Comparison of ENCODE assay signal across 12 cellular contexts in genomic region chr22:41801886-41802285, GRCh38. TPM values are rescaled to one million over a fixed set of nuclear protein-coding genes. Genes with fewer than 3 reads are reported as not detected.
DNase-seq lines count a peak whose midpoint lies in the region; ATAC-seq, FAIRE-seq and TF ChIP-seq lines count a peak whose summit lies in the region.
"Had no signal": no experiment of that assay in that cellular context is flagged by ENCODE, and none has a peak within 500 bp of the region (broad histone marks: within the 10 kb centered on the region; RNA-seq: fewer than 3 reads in every experiment).

No MANE protein-coding gene starts in this region.

- CTCF ChIA-PET in HCT116 (lab: Charles Lee) = interaction anchor here (2.5 kb wide), 1 partner anchor 55 kb away, joined by 8 read pairs; no protein-coding TSS in a partner anchor

- H2AFZ ChIP-seq in HCT116 (ENCODE audit: low read depth, low read length, poor library complexity, severe bottlenecking) = no peak overlapping the region

- no peaks in the 10 kb centered on the region for H3K9me3 Mint-ChIP-seq in activated T-helper 1 cell treated with anti-CD3 and anti-CD28 coated beads, Interleukin-12 subunit alpha, Interleukin-12 subunit beta, Interleukin-2, Interleukin-4 antibody, amounts not matched to agents 30 ng/mL and 10 ng/mL and 1 ng/mL, durations not matched to agents 14 hours and 24 hours and 36 hours
- no peaks in the 10 kb centered on the region for H3K9me3 Mint-ChIP-seq in memory B cell

- H3K4me3 ChIP-seq in BE2C (ENCODE audit: low read depth, low read length) = peak overlapping the region; percentile 95
- H3K4me3 ChIP-seq in HCT116 (replicated peaks in 1 of 2; ENCODE audit: low read depth in 1 of 2, low read length in 2 of 2) = peak overlapping the region; percentile 66 to 93

- DNase-seq in BE2C (no peak), HCT116 (ENCODE audit: low read depth, low spot score) (no peak), memory B cell (ENCODE audit: low spot score in 2 of 2) (no peak), GM12891 (ENCODE audit: insufficient read length, low spot score) (no peak), GM20000 (ENCODE audit: low spot score) (no peak), inferior parietal cortex (ENCODE audit: extremely low spot score) (no peak), D721Med (ENCODE audit: insufficient read length, low spot score) (no peak)
- DNase-seq in activated T-helper 1 cell treated with anti-CD3 and anti-CD28 coated beads, Interleukin-12 subunit alpha, Interleukin-12 subunit beta, Interleukin-2, Interleukin-4 antibody, amounts not matched to agents 30 ng/mL and 10 ng/mL and 1 ng/mL, durations not matched to agents 14 hours and 24 hours and 36 hours (ENCODE audit: low spot score) = no peak
- DNase-seq: activated naive CD4-positive, alpha-beta T cell treated with Interleukin-2 at 50 U/mL for 16 hours; foreskin keratinocyte; NCI-H187 treated with DMSO at 0.1 percent for 48 hours; ovary had no signal

- H3K4me3 Mint-ChIP-seq in activated T-helper 1 cell treated with anti-CD3 and anti-CD28 coated beads, Interleukin-12 subunit alpha, Interleukin-12 subunit beta, Interleukin-2, Interleukin-4 antibody, amounts not matched to agents 30 ng/mL and 10 ng/mL and 1 ng/mL, durations not matched to agents 14 hours and 24 hours and 36 hours = peak overlapping the region; percentile 99
- peak overlapping the region; percentile 99 for H3K4me3 Mint-ChIP-seq in memory B cell

- no peaks in the 10 kb centered on the region for H4K20me1 ChIP-seq in HCT116 (ENCODE audit: insufficient read depth)

- H3K9me3 ChIP-seq in BE2C (no peaks in the 10 kb centered on the region), HCT116 (ENCODE audit: control insufficient read depth in 1 of 2, insufficient read depth in 1 of 2, low read depth in 1 of 2, low read length in 2 of 2) (no peaks in the 10 kb centered on the region)
- H3K9me3 ChIP-seq: ovary had no signal

- H3K4me2 ChIP-seq in HCT116 (ENCODE audit: low read length) = peak overlapping the region; percentile 78

- peaks cover 35% of the 10 kb centered on the region for H3K4me1 Mint-ChIP-seq in activated T-helper 1 cell treated with anti-CD3 and anti-CD28 coated beads, Interleukin-12 subunit alpha, Interleukin-12 subunit beta, Interleukin-2, Interleukin-4 antibody, amounts not matched to agents 30 ng/mL and 10 ng/mL and 1 ng/mL, durations not matched to agents 14 hours and 24 hours and 36 hours (ENCODE audit: low read depth)
- H3K4me1 Mint-ChIP-seq in memory B cell = peaks cover 24% of the 10 kb centered on the region

- H3K27ac Mint-ChIP-seq in activated T-helper 1 cell treated with anti-CD3 and anti-CD28 coated beads, Interleukin-12 subunit alpha, Interleukin-12 subunit beta, Interleukin-2, Interleukin-4 antibody, amounts not matched to agents 30 ng/mL and 10 ng/mL and 1 ng/mL, durations not matched to agents 14 hours and 24 hours and 36 hours = peak overlapping the region; percentile 98
- H3K27ac Mint-ChIP-seq in memory B cell = no peak overlapping the region

- BruUV-seq in HCT116 (replicated peaks; lab: Mats Ljungman, UMichigan) = no TSS peak

- peaks cover 43% of the 10 kb centered on the region for H3K79me2 ChIP-seq in HCT116 (ENCODE audit: insufficient read depth, low read length)

- FAIRE-seq in GM12891 (lab: Jason Lieb, UNC) (no peak), D721Med (lab: Jason Lieb, UNC) (no peak)

- no peaks in the 10 kb centered on the region for H3K27me3 Mint-ChIP-seq in activated T-helper 1 cell treated with anti-CD3 and anti-CD28 coated beads, Interleukin-12 subunit alpha, Interleukin-12 subunit beta, Interleukin-2, Interleukin-4 antibody, amounts not matched to agents 30 ng/mL and 10 ng/mL and 1 ng/mL, durations not matched to agents 14 hours and 24 hours and 36 hours (ENCODE audit: insufficient read depth)
- H3K27me3 Mint-ChIP-seq in memory B cell = no peaks in the 10 kb centered on the region

- POLR2A ChIA-PET in HCT116 (lab: Charles Lee) = interaction anchor here (1.4 kb wide), 1 partner anchor 29 kb away, joined by 4 read pairs; no protein-coding TSS in a partner anchor

- no peak for TF ChIP-seq CTCF in BE2C (IDR thresholded peaks at IDR 0.05; ENCODE audit: low read depth, low read length)
- TF ChIP-seq CTCF in HCT116 (IDR thresholded peaks at IDR 0.05 in 2 of 3, conservative IDR thresholded peaks at IDR 0.05 in 1 of 3; ENCODE audit: borderline replicate concordance in 1 of 3, insufficient read depth in 1 of 3, low read depth in 2 of 3, low read length in 2 of 3) = no peak
- no peak for TF ChIP-seq CTCF in GM20000 (IDR thresholded peaks at IDR 0.05; ENCODE audit: extremely low read depth, missing control alignments)
- no peak for TF ChIP-seq CTCF in D721Med (IDR thresholded peaks at IDR 0.05; ENCODE audit: insufficient read depth, missing control alignments)

- RAD21 ChIA-PET in HCT116 (lab: Charles Lee; ENCODE audit: low non-redundant PET in 1 of 2, low total read pairs in 2 of 2, uncharacterized antibody in 2 of 2, unreplicated experiment in 2 of 2) = no interaction called here

- ATAC-seq in HCT116 = no peak
- ATAC-seq in memory B cell (ENCODE audit: low read depth) = no peak

- H3K4me1 ChIP-seq in BE2C (peaks cover 9% of the 10 kb centered on the region), HCT116 (ENCODE audit: control insufficient read depth in 1 of 2, insufficient read depth in 2 of 2, low read length in 2 of 2) (peaks cover 11 to 20% of the 10 kb centered on the region in 2 experiments)

- H3K27me3 ChIP-seq in BE2C (no peaks in the 10 kb centered on the region), HCT116 (ENCODE audit: insufficient read depth, low read length) (no peaks in the 10 kb centered on the region)
- H3K27me3 ChIP-seq: foreskin keratinocyte, ovary had no signal

- H3K36me3 ChIP-seq in BE2C (no peaks in the 10 kb centered on the region), HCT116 (ENCODE audit: control insufficient read depth in 1 of 2, insufficient read depth in 2 of 2, low read length in 2 of 2) (no peaks in the 10 kb centered on the region)
- H3K36me3 ChIP-seq: ovary had no signal

- no peak for TF ChIP-seq RAD21 in HCT116 (IDR thresholded peaks at IDR 0.05; ENCODE audit: low read depth)

- intact Hi-C loops in HCT116 (cut with micrococcal nuclease) = no loop called here
- intact Hi-C loops in activated T-helper 1 cell treated with anti-CD3 and anti-CD28 coated beads, Interleukin-12 subunit alpha, Interleukin-12 subunit beta, Interleukin-2, Interleukin-4 antibody, amounts not matched to agents 30 ng/mL and 10 ng/mL and 1 ng/mL, durations not matched to agents 14 hours and 24 hours and 36 hours (cut with micrococcal nuclease) = loop anchor here (1.0 to 2.0 kb wide), 4 partner anchors 31 to 567 kb away; partner anchors contain the start of gene SREBF2

- H3K27ac ChIP-seq in HCT116 (ENCODE audit: low read depth, low read length) = no peak overlapping the region
- H3K27ac ChIP-seq: ovary had no signal

- peaks cover 17% of the 10 kb centered on the region for H3K36me3 Mint-ChIP-seq in activated T-helper 1 cell treated with anti-CD3 and anti-CD28 coated beads, Interleukin-12 subunit alpha, Interleukin-12 subunit beta, Interleukin-2, Interleukin-4 antibody, amounts not matched to agents 30 ng/mL and 10 ng/mL and 1 ng/mL, durations not matched to agents 14 hours and 24 hours and 36 hours (ENCODE audit: low read depth)
- H3K36me3 Mint-ChIP-seq in memory B cell = no peaks in the 10 kb centered on the region

- H3K9me2 ChIP-seq in HCT116 (ENCODE audit: insufficient read depth) = no peaks in the 10 kb centered on the region

- H3K9ac ChIP-seq in HCT116 (ENCODE audit: low read length) = peak overlapping the region; percentile 85; the same call in 1 of the 2 replicates

- TF ChIP-seq POLR2A in HCT116 (IDR thresholded peaks at IDR 0.05; ENCODE audit: borderline replicate concordance, extremely low read depth, insufficient read depth, insufficient read length) = no peak
- no peak for TF ChIP-seq POLR2A in GM12891 (IDR thresholded peaks at IDR 0.05; ENCODE audit: low read depth, low read length)

TF ChIP-seq in HCT116, 20 proteins besides CTCF, POLR2A, EP300 and RAD21 (continues in another document):
- no peak for TF ChIP-seq ZNF274 (IDR thresholded peaks at IDR 0.05; ENCODE audit: low read depth, low read length)
- TF ChIP-seq TCF7L2 (IDR thresholded peaks at IDR 0.05; ENCODE audit: borderline replicate concordance, extremely low read depth, insufficient read depth, insufficient read length) = no peak
- TF ChIP-seq CEBPB (IDR thresholded peaks at IDR 0.05; ENCODE audit: low read depth) = no peak
- no peak for TF ChIP-seq ZFX (IDR thresholded peaks at IDR 0.05)
- TF ChIP-seq POLR2AphosphoS5 (IDR thresholded peaks at IDR 0.05; ENCODE audit: low read depth, low read length) = no peak
- TF ChIP-seq FOSL1 (IDR thresholded peaks at IDR 0.05; ENCODE audit: low read depth) = no peak

TF ChIP-seq in GM12891, 5 proteins besides CTCF, POLR2A, EP300 and RAD21:
- TF ChIP-seq TAF1 (IDR thresholded peaks at IDR 0.05; ENCODE audit: low read depth, low read length) = no peak
- no peak for TF ChIP-seq PAX5 (IDR thresholded peaks at IDR 0.05; ENCODE audit: insufficient read depth, low read length, severe bottlenecking)
- TF ChIP-seq POU2F2 (IDR thresholded peaks at IDR 0.05; ENCODE audit: low read depth, low read length) = no peak
- no peak for TF ChIP-seq SPI1 (IDR thresholded peaks at IDR 0.05; ENCODE audit: low read depth, low read length)
- no peak for TF ChIP-seq POLR2AphosphoS5 (IDR thresholded peaks at IDR 0.05; ENCODE audit: low read depth, low read length)

RNA-seq across cellular contexts. Expression of gene CCDC134, which starts 1.4 kb away (rescaled TPM):
- 4.3 TPM for polyA plus RNA-seq in BE2C (2012; ENCODE audit: insufficient read depth, insufficient read length, low read depth)
- 15.8 TPM for total RNA-seq in HCT116 (2021; ENCODE audit: unreplicated experiment)
- polyA plus RNA-seq in HCT116 (2012) = 5.0 and 5.7 TPM in 2 replicates
- total RNA-seq in activated T-helper 1 cell treated with anti-CD3 and anti-CD28 coated beads, Interleukin-12 subunit alpha, Interleukin-12 subunit beta, Interleukin-2, Interleukin-4 antibody, amounts not matched to agents 30 ng/mL and 10 ng/mL and 1 ng/mL, durations not matched to agents 14 hours and 24 hours and 36 hours = 18.0 and 19.6 TPM in 2 replicates
- 3.8 TPM for polyA plus RNA-seq in GM12891 (2012; ENCODE audit: low read depth, missing spikeins)

RNA-seq across cellular contexts. Expression of gene SREBF2, which starts 31.0 kb away (rescaled TPM):
- 236 TPM for polyA plus RNA-seq in BE2C (2012; ENCODE audit: insufficient read depth, insufficient read length, low read depth)
- 129 TPM for total RNA-seq in HCT116 (2021; ENCODE audit: unreplicated experiment)
- polyA plus RNA-seq in HCT116 (2012) = 127 and 133 TPM in 2 replicates
- 235 and 245 TPM in 2 replicates for total RNA-seq in activated T-helper 1 cell treated with anti-CD3 and anti-CD28 coated beads, Interleukin-12 subunit alpha, Interleukin-12 subunit beta, Interleukin-2, Interleukin-4 antibody, amounts not matched to agents 30 ng/mL and 10 ng/mL and 1 ng/mL, durations not matched to agents 14 hours and 24 hours and 36 hours
- polyA plus RNA-seq in GM12891 (2012; ENCODE audit: low read depth, missing spikeins) = 92.2 TPM
